In genomic region chr3:58659051-58659675, GRCh38 we compare ENCODE assay signal across 10 cellular contexts. TPM values are rescaled to one million over a fixed set of nuclear protein-coding genes. Genes with fewer than 3 reads are reported as not detected.
DNase-seq lines count a peak whose midpoint lies in the region; ATAC-seq and TF ChIP-seq lines count a peak whose summit lies in the region.
"Had no signal": no experiment of that assay in that cellular context is flagged by ENCODE, and none has a peak within 500 bp of the region (broad histone marks: within the 10 kb centered on the region; RNA-seq: fewer than 3 reads in every experiment).

No MANE protein-coding gene starts in this region.

- H3K27ac ChIP-seq in mammary epithelial cell (ENCODE audit: insufficient read depth, low read depth, low read length), result no peak overlapping the region

- no peak overlapping the region for H3K4me3 ChIP-seq in mammary epithelial cell (replicated peaks in 1 of 3; ENCODE audit: insufficient read depth in 1 of 3, low read depth in 2 of 3, low read length in 3 of 3)

- H2AFZ ChIP-seq in mammary epithelial cell (ENCODE audit: low read depth, low read length), result no peak overlapping the region

- H3K4me1 ChIP-seq in mammary epithelial cell (ENCODE audit: insufficient read depth, low read length), result no peaks in the 10 kb centered on the region

- in situ Hi-C loops in mammary epithelial cell (cut with MboI; ENCODE audit: low sequenced_read_pairs in 2 of 2), result no loop called here

- H3K9ac ChIP-seq in mammary epithelial cell (ENCODE audit: insufficient read depth, low read length), result no peak overlapping the region

- dilution Hi-C loops in mammary epithelial cell (cut with HindIII; ENCODE audit: low sequenced_read_pairs), result no loop called here

- H3K27me3 ChIP-seq in mammary epithelial cell (ENCODE audit: insufficient read depth, low read length), result no peaks in the 10 kb centered on the region

- peak; percentile 30 to 41 for TF ChIP-seq CTCF in mammary epithelial cell (conservative IDR thresholded peaks at IDR 0.05 in 1 of 2, IDR thresholded peaks at IDR 0.05 in 1 of 2; ENCODE audit: extremely low read depth in 1 of 2, insufficient read depth in 1 of 2, low read depth in 1 of 2, low read length in 2 of 2)

- no peaks in the 10 kb centered on the region for H4K20me1 ChIP-seq in mammary epithelial cell (ENCODE audit: insufficient read depth, low read length)

- no TSS peak for BruUV-seq in mammary epithelial cell (replicated peaks; lab: Mats Ljungman, UMichigan)

- H3K36me3 ChIP-seq in mammary epithelial cell (ENCODE audit: insufficient read depth, low read length), result no peaks in the 10 kb centered on the region

- H3K4me2 ChIP-seq in mammary epithelial cell (ENCODE audit: insufficient read depth, low read depth, low read length), result no peak overlapping the region

- WGBS in mammary epithelial cell (ENCODE audit: low coverage, missing lambda C conversion rate), result 62% methylated on average over 15 of the region's 15 CpGs

- CTCF ChIA-PET in mammary epithelial cell (lab: Charles Lee; ENCODE audit: low non-redundant PET), result no interaction called here

- peak; percentile 82 for DNase-seq in 8988T
- DNase-seq in HT1080 (ENCODE audit: low read depth), result peak; percentile 42
- DNase-seq in mammary epithelial cell, result peak; percentile 20
- peak; percentile 63 for DNase-seq in kidney tubule cell (ENCODE audit: low spot score)
- DNase-seq in activated CD4-positive, alpha-beta T cell treated with anti-CD3 and anti-CD28 coated beads, Interleukin-2, amount 50 U/mL, for 1 hour, result no peak
- DNase-seq in GM19238 (ENCODE audit: insufficient read length, low spot score), result no peak
- DNase-seq: CD8-positive, alpha-beta memory T cell had no signal

- no peaks in the 10 kb centered on the region for H3K9me3 ChIP-seq in mammary epithelial cell (replicated peaks; ENCODE audit: insufficient read depth, low read length)

- no peak for ATAC-seq in GM19023 (IDR thresholded peaks at IDR 0.05; ENCODE audit: unreplicated experiment)
- no peak for ATAC-seq in HG02759 (IDR thresholded peaks at IDR 0.05; ENCODE audit: unreplicated experiment)
- ATAC-seq: activated T-helper 17 cell treated with anti-CD3 and anti-CD28 coated beads, Interleukin-2, amount 50 U/mL, for 72 hours had no signal

- no peaks in the 10 kb centered on the region for H3K79me2 ChIP-seq in mammary epithelial cell (ENCODE audit: insufficient read depth, low read length)

- intact Hi-C loops in mammary epithelial cell (cut with micrococcal nuclease), result no loop called here

RNA-seq across cellular contexts. Expression of gene FAM3D, which starts 7.4 kb away (rescaled TPM):
- total RNA-seq in HT1080 (2014; rRNA removed; shearing (Covaris generic)), result not detected in 2 replicates
- not detected in 2 replicates for polyA plus RNA-seq in HT1080 (2015; cell fraction: cytosol; rRNA removed)
- not detected in 2 replicates for polyA plus RNA-seq in HT1080 (2015; cell fraction: nucleus; rRNA removed)
- not detected for total RNA-seq in mammary epithelial cell
- not detected for polyA plus RNA-seq in mammary epithelial cell
- polyA minus RNA-seq in mammary epithelial cell, result not detected
- total RNA-seq: activated T-helper 17 cell treated with anti-CD3 and anti-CD28 coated beads, Interleukin-2, amount 50 U/mL, for 72 hours; CD8-positive, alpha-beta memory T cell had no signal
- polyA plus RNA-seq: CD8-positive, alpha-beta memory T cell had no signal

Comparison
In these comparisons a context has a peak if more than half of its experiments do, and no peak if none do; other contexts are left out.
1. DNase-seq: peak in 8988T (single experiment), HT1080 (single experiment), mammary epithelial cell (single experiment) and kidney tubule cell (single experiment); none in activated CD4-positive, alpha-beta T cell treated with anti-CD3 and anti-CD28 coated beads, Interleukin-2, amount 50 U/mL, for 1 hour (single experiment) and GM19238 (single experiment).